8 cellular contexts compared by ENCODE assay signal in the genomic region with DNA sequence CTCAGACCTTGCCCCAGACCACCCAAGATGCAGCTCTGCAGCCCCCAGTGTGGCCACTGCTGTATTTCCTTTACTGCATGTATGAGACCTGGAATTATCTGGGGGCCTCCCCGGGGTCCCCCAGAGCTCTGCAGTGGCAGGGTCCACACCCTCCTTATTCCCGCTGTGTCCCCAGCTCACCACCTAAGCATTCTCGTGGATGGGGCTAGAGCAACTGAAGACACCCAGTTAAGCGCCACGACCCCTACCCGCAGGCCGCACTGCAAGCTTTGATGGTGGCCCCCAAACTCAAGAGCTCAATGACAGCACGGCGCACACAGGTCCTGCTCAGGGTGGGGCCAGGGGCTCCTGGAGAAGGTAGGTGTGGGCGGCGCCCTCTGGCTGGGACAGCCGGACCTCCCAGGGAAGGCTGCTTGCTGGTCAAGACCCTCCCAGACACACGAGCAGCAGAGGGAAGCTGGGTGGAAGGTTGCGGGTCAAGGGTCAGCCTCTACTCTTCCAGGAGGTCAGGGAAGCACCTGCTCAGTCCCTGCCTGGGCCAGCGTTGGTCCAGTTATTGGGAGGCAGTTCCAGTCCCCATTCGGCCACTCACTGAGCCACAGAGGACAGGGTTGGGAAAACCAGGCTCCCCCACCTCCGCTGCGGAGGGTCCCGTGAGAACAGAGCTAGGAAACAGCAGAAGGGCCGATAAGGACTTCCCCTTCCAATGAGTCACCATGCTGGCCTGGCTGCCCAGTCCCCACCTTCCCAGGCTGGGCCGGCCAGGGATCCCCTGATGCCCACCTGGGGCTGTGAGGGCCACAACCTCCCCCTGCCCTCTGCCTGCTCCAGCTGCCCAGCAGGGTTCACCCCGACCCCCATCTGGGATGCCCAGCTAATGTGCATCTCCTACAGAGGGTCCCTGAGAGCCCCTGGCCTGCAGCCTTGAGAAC. TPM values are rescaled to one million over a fixed set of nuclear protein-coding genes. Genes with fewer than 3 reads are reported as not detected.
DNase-seq lines count a peak whose midpoint lies in the region; TF ChIP-seq lines count a peak whose summit lies in the region.

No MANE protein-coding gene starts in this region.

- no peak overlapping the region for H3K23ac ChIP-seq in H9 (ENCODE audit: insufficient read length, low read depth, low read length)

- H2BK120ac ChIP-seq in H9 (ENCODE audit: low read depth, low read length, poor library complexity, severe bottlenecking): no peak overlapping the region

- no peak overlapping the region for H4K8ac ChIP-seq in H9 (replicated peaks; ENCODE audit: insufficient read length, low read depth, low read length)

- H3K4ac ChIP-seq in H9 (ENCODE audit: low read depth, low read length): no peak overlapping the region; the same call in 1 of the 2 replicates

- H3K18ac ChIP-seq in H9 (ENCODE audit: insufficient read length, low read depth, low read length): peak overlapping the region; percentile 13

- POLR2A ChIA-PET in activated CD4-positive, alpha-beta memory T cell treated with anti-CD3 and anti-CD28 coated beads for 36 hours (lab: Charles Lee): no interaction called here

- CTCF ChIA-PET in activated CD4-positive, alpha-beta memory T cell treated with anti-CD3 and anti-CD28 coated beads for 36 hours (lab: Charles Lee): interaction anchor here (0.6 to 1.9 kb wide), 2 partner anchors 18 to 72 kb away, joined by 3 to 6 read pairs; no protein-coding TSS in a partner anchor

- no peak overlapping the region for H3K9ac ChIP-seq in H9 (ENCODE audit: extremely low read depth, insufficient read length, low read length)
- 0 out of 2 replicates have a peak overlapping the region, but pooled peaks have one; percentile 21 for H3K9ac ChIP-seq in iPS-20b (ENCODE audit: low read depth, low read length)
- H3K9ac ChIP-seq in skeletal muscle satellite cell (ENCODE audit: low read depth, low read length): no peak overlapping the region

- no peak overlapping the region for H2BK12ac ChIP-seq in H9 (ENCODE audit: insufficient read length, low read depth, low read length)

- H3K56ac ChIP-seq in H9 (ENCODE audit: insufficient read length, low read depth, low read length): no peak overlapping the region

- no peaks in the 10 kb centered on the region for H3K27me3 ChIP-seq in H9 (ENCODE audit: insufficient read depth, low read length)
- H3K27me3 ChIP-seq in brain microvascular endothelial cell (replicated peaks): no peaks in the 10 kb centered on the region
- H3K27me3 ChIP-seq in iPS-20b (ENCODE audit: insufficient read depth, low read length): peaks cover 3% of the 10 kb centered on the region; the same call in 1 of the 2 replicates
- no peaks in the 10 kb centered on the region for H3K27me3 ChIP-seq in skeletal muscle satellite cell (ENCODE audit: control insufficient read depth, insufficient read depth, low read length)

- intact Hi-C loops in activated CD4-positive, alpha-beta memory T cell treated with anti-CD3 and anti-CD28 coated beads for 36 hours (cut with micrococcal nuclease): no loop called here

- H2BK15ac ChIP-seq in H9 (ENCODE audit: low read depth, low read length): no peak overlapping the region

- no peak for TF ChIP-seq CTCF in H9 (conservative IDR thresholded peaks at IDR 0.05)
- TF ChIP-seq CTCF in brain microvascular endothelial cell (IDR thresholded peaks at IDR 0.05; ENCODE audit: low read depth, low read length, missing control alignments): no peak
- no peak for TF ChIP-seq CTCF in osteocyte (IDR thresholded peaks at IDR 0.05)

- WGBS in H9 (ENCODE audit: extremely low coverage, insufficient read length, low lambda C conversion rate): no CpG with 5 or more reads among the region's 22 CpGs

- H4K5ac ChIP-seq in H9 (ENCODE audit: insufficient read length, low read depth, low read length): no peak overlapping the region

- H3K9me3 Mint-ChIP-seq in H9 (no peaks in the 10 kb centered on the region), osteocyte (ENCODE audit: unreplicated experiment) (no peaks in the 10 kb centered on the region)
- no peaks in the 10 kb centered on the region for H3K9me3 Mint-ChIP-seq in activated CD4-positive, alpha-beta memory T cell treated with anti-CD3 and anti-CD28 coated beads for 36 hours
- no peaks in the 10 kb centered on the region for H3K9me3 Mint-ChIP-seq in activated T-cell treated with anti-CD3 and anti-CD28 coated beads, Interleukin-2, amount 50 U/mL, for 24 hours

- no peaks in the 10 kb centered on the region; the same call in 1 of the 2 replicates for H3K27me3 Mint-ChIP-seq in H9 (ENCODE audit: low read depth)
- peaks cover 23% of the 10 kb centered on the region for H3K27me3 Mint-ChIP-seq in activated CD4-positive, alpha-beta memory T cell treated with anti-CD3 and anti-CD28 coated beads for 36 hours
- peaks cover 48% of the 10 kb centered on the region for H3K27me3 Mint-ChIP-seq in activated T-cell treated with anti-CD3 and anti-CD28 coated beads, Interleukin-2, amount 50 U/mL, for 24 hours
- no peaks in the 10 kb centered on the region for H3K27me3 Mint-ChIP-seq in osteocyte (ENCODE audit: unreplicated experiment)

- DNase-seq in H9: peak; percentile 60
- peak; percentile 57 for DNase-seq in brain microvascular endothelial cell
- no peak for DNase-seq in activated CD4-positive, alpha-beta memory T cell treated with anti-CD3 and anti-CD28 coated beads for 36 hours
- DNase-seq in pons (ENCODE audit: low spot score): no peak
- no peak for DNase-seq in activated T-cell treated with anti-CD3 and anti-CD28 coated beads, Interleukin-2, amount 50 U/mL, for 24 hours
- no peak for DNase-seq in osteocyte (ENCODE audit: extremely low spot score, unreplicated experiment)

- H2AFZ ChIP-seq in H9 (ENCODE audit: low read length): no peak overlapping the region

- H4K91ac ChIP-seq in H9 (ENCODE audit: insufficient read length, low read depth, low read length): peak overlapping the region; percentile 46

- peak overlapping the region; percentile 57 for H3K14ac ChIP-seq in H9 (ENCODE audit: insufficient read depth, low read length)

- H2BK5ac ChIP-seq in H9 (ENCODE audit: insufficient read length, low read length): no peak overlapping the region

- H3T11ph ChIP-seq in H9 (ENCODE audit: low read length): no peak overlapping the region

- H3K27ac ChIP-seq in H9 (ENCODE audit: insufficient read length, low read depth, low read length): no peak overlapping the region
- peak overlapping the region; percentile 58 for H3K27ac ChIP-seq in brain microvascular endothelial cell
- H3K27ac ChIP-seq in iPS-20b (ENCODE audit: low read length): peak overlapping the region; percentile 55

- H3K79me2 ChIP-seq in H9 (ENCODE audit: insufficient read depth, low read length): peaks cover 6% of the 10 kb centered on the region; the same call in 1 of the 2 replicates

- no peaks in the 10 kb centered on the region for H3K36me3 ChIP-seq in brain microvascular endothelial cell (replicated peaks)
- 0 out of 2 replicates have a peak, but pooled peaks cover 4% of the 10 kb centered on the region for H3K36me3 ChIP-seq in iPS-20b (ENCODE audit: insufficient read depth, low read depth, low read length)
- H3K36me3 ChIP-seq in skeletal muscle satellite cell (ENCODE audit: insufficient read depth, low read length): no peaks in the 10 kb centered on the region

- peaks cover 3% of the 10 kb centered on the region for H3K79me1 ChIP-seq in H9 (ENCODE audit: insufficient read depth, low read depth, low read length, poor library complexity, severe bottlenecking)

- no peaks in the 10 kb centered on the region for H4K20me1 ChIP-seq in H9 (ENCODE audit: control insufficient read depth, insufficient read depth, insufficient read length)

- H3K4me2 ChIP-seq in H9 (ENCODE audit: insufficient read depth, insufficient read length, low read length) (no peak overlapping the region), skeletal muscle satellite cell (ENCODE audit: low read length) (peak overlapping the region; percentile 88)

- peak overlapping the region; percentile 31 to 56; a peak in 2 of 5 replicates for H3K4me3 Mint-ChIP-seq in H9
- H3K4me3 Mint-ChIP-seq in activated CD4-positive, alpha-beta memory T cell treated with anti-CD3 and anti-CD28 coated beads for 36 hours: no peak overlapping the region
- H3K4me3 Mint-ChIP-seq in activated T-cell treated with anti-CD3 and anti-CD28 coated beads, Interleukin-2, amount 50 U/mL, for 24 hours: no peak overlapping the region
- H3K4me3 Mint-ChIP-seq in osteocyte (ENCODE audit: unreplicated experiment): no peak overlapping the region

- no peak overlapping the region for H2BK20ac ChIP-seq in H9 (ENCODE audit: low read depth, low read length, poor library complexity, severe bottlenecking)

- in situ Hi-C loops in brain microvascular endothelial cell (cut with HindIII; ENCODE audit: low pct_ligation_motif_present, low sequenced_read_pairs): no loop called here

- peaks cover 20% of the 10 kb centered on the region for H3K23me2 ChIP-seq in H9 (ENCODE audit: insufficient read length, low read depth, low read length, poor library complexity, severe bottlenecking)

- H3K36me3 Mint-ChIP-seq in H9 (ENCODE audit: insufficient read depth in 1 of 3, low read depth in 3 of 3) (peaks cover 0 to 4% (median 2%) of the 10 kb centered on the region in 3 experiments; a peak in 2 of 7 replicates), osteocyte (ENCODE audit: unreplicated experiment) (no peaks in the 10 kb centered on the region)
- H3K36me3 Mint-ChIP-seq in activated CD4-positive, alpha-beta memory T cell treated with anti-CD3 and anti-CD28 coated beads for 36 hours: no peaks in the 10 kb centered on the region
- H3K36me3 Mint-ChIP-seq in activated T-cell treated with anti-CD3 and anti-CD28 coated beads, Interleukin-2, amount 50 U/mL, for 24 hours (ENCODE audit: low read depth): no peaks in the 10 kb centered on the region

- H3K4me1 ChIP-seq in H9 (ENCODE audit: insufficient read depth, low read length) (peaks cover 5% of the 10 kb centered on the region; the same call in 1 of the 2 replicates), iPS-20b (ENCODE audit: insufficient read depth, low read length) (peaks cover 40% of the 10 kb centered on the region), skeletal muscle satellite cell (ENCODE audit: control insufficient read depth, insufficient read depth, low read length) (peaks cover 55% of the 10 kb centered on the region)

- peak overlapping the region; percentile 77 to 85 (median 80); a peak in 6 of 7 replicates for H3K27ac Mint-ChIP-seq in H9
- H3K27ac Mint-ChIP-seq in activated CD4-positive, alpha-beta memory T cell treated with anti-CD3 and anti-CD28 coated beads for 36 hours: no peak overlapping the region
- H3K27ac Mint-ChIP-seq in activated T-cell treated with anti-CD3 and anti-CD28 coated beads, Interleukin-2, amount 50 U/mL, for 24 hours: no peak overlapping the region
- no peak overlapping the region for H3K27ac Mint-ChIP-seq in osteocyte (ENCODE audit: unreplicated experiment)

- H3K4me3 ChIP-seq in brain microvascular endothelial cell (ENCODE audit: low read depth, low read length) (no peak overlapping the region), iPS-20b (ENCODE audit: low read length) (no peak overlapping the region), skeletal muscle satellite cell (ENCODE audit: low read length) (peak overlapping the region; percentile 75)

- no peak overlapping the region for H2AK5ac ChIP-seq in H9 (ENCODE audit: insufficient read length, low read length)

- peaks cover 31 to 57% of the 10 kb centered on the region in 2 experiments for H3K4me1 Mint-ChIP-seq in H9
- no peaks in the 10 kb centered on the region for H3K4me1 Mint-ChIP-seq in activated CD4-positive, alpha-beta memory T cell treated with anti-CD3 and anti-CD28 coated beads for 36 hours (ENCODE audit: low read depth)
- peaks cover 9% of the 10 kb centered on the region for H3K4me1 Mint-ChIP-seq in activated T-cell treated with anti-CD3 and anti-CD28 coated beads, Interleukin-2, amount 50 U/mL, for 24 hours (ENCODE audit: low read depth)
- H3K4me1 Mint-ChIP-seq in osteocyte (ENCODE audit: unreplicated experiment): peaks cover 56% of the 10 kb centered on the region

- no peaks in the 10 kb centered on the region for H3K9me3 ChIP-seq in H9 (ENCODE audit: control insufficient read depth, low read depth, low read length)
- no peaks in the 10 kb centered on the region for H3K9me3 ChIP-seq in iPS-20b (ENCODE audit: insufficient read depth, low read depth, low read length)
- no peaks in the 10 kb centered on the region for H3K9me3 ChIP-seq in skeletal muscle satellite cell (replicated peaks; ENCODE audit: low read length)

RNA-seq across cellular contexts. Expression of a gene that starts 2.9 kb away (rescaled TPM):
- total RNA-seq in H9 (2021): 200 and 201 TPM in 2 replicates
- total RNA-seq in skeletal muscle satellite cell (2012; rRNA removed): 24.3 and 43.7 TPM in 2 replicates
- total RNA-seq in activated CD4-positive, alpha-beta memory T cell treated with anti-CD3 and anti-CD28 coated beads for 36 hours: 1 to 10 TPM in 1 of 2 experiments, under 1 TPM in 1; 0.78 to 1.1 TPM
- 201 and 204 TPM in 2 replicates for total RNA-seq in osteocyte

RNA-seq across cellular contexts. Expression of a gene that starts 22.7 kb away (rescaled TPM):
- total RNA-seq in H9 (2021): 1,715 and 1,736 TPM in 2 replicates
- total RNA-seq in skeletal muscle satellite cell (2012; rRNA removed): 598 and 965 TPM in 2 replicates
- total RNA-seq in activated CD4-positive, alpha-beta memory T cell treated with anti-CD3 and anti-CD28 coated beads for 36 hours: 1,000 to 10,000 TPM; 2,488 to 2,529 TPM
- 1,013 and 1,039 TPM in 2 replicates for total RNA-seq in osteocyte

RNA-seq across cellular contexts. Expression of a gene that starts 42.9 kb away (rescaled TPM):
- total RNA-seq in H9 (2021): 10.8 and 11.0 TPM in 2 replicates
- total RNA-seq in skeletal muscle satellite cell (2012; rRNA removed): 0.87 and 1.0 TPM in 2 replicates
- total RNA-seq in activated CD4-positive, alpha-beta memory T cell treated with anti-CD3 and anti-CD28 coated beads for 36 hours: 1 to 10 TPM; 7.8 to 8.2 TPM
- total RNA-seq in osteocyte: 7.8 and 8.8 TPM in 2 replicates

Comparison
In these comparisons a context has a peak if more than half of its experiments do, and no peak if none do; other contexts are left out.
1. DNase-seq: peak in H9 (single experiment) and brain microvascular endothelial cell (single experiment); none in activated CD4-positive, alpha-beta memory T cell treated with anti-CD3 and anti-CD28 coated beads for 36 hours (single experiment), pons (single experiment), activated T-cell treated with anti-CD3 and anti-CD28 coated beads, Interleukin-2, amount 50 U/mL, for 24 hours (single experiment) and osteocyte (single experiment).
2. H3K27ac Mint-ChIP-seq: peak in H9 (3 of 3); none in activated CD4-positive, alpha-beta memory T cell treated with anti-CD3 and anti-CD28 coated beads for 36 hours (single experiment), activated T-cell treated with anti-CD3 and anti-CD28 coated beads, Interleukin-2, amount 50 U/mL, for 24 hours (single experiment) and osteocyte (single experiment).
3. H3K4me3 Mint-ChIP-seq: peak in H9 (2 of 2); none in activated CD4-positive, alpha-beta memory T cell treated with anti-CD3 and anti-CD28 coated beads for 36 hours (single experiment), activated T-cell treated with anti-CD3 and anti-CD28 coated beads, Interleukin-2, amount 50 U/mL, for 24 hours (single experiment) and osteocyte (single experiment).
4. RNA of a gene that starts 2.9 kb away (total RNA-seq): 201 to 204 TPM in osteocyte and 200 to 201 TPM in H9; 0.78 to 1.1 TPM in activated CD4-positive, alpha-beta memory T cell treated with anti-CD3 and anti-CD28 coated beads for 36 hours; every median in the first group is over 10 times any median in the second.